1 cellular context compared by ENCODE assay signal in the genomic region with DNA sequence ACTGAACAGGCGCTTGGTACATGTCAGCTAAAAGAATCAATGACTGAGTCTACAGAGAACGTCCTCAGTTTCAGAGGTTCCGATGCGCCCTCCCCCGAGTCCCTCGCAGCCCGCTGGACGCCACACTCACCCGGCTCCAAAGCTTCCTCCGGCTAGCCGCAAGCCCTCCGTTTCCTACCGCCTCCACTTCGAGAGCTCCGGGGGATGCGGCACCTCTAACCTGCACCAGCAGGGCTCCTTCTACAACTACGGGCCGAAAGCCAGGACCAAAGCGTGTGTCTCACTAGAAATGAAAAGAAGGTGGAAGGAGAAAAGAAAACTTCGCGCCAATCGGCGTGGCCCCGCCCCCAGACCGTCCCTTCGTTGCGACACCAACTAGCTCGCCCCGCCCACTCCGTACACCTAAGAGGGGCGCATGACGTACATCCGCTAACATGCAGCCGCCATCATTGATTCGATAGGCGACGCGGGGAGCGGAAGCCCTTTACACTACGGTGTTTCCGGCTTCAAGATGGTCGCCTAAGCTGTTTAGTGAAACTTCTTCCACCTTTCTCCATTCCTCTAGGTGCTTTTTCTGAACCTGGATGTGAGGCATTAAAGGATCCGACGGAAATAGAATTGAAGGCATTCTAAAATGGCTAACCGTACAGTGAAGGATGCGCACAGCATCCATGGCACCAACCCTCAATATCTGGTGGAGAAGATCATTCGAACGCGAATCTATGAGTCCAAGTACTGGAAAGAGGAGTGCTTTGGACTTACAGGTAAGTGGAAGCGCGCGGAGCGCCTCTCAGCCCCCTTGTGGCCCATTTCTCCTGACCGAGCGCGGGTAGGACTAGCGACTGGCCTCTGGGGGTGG.
TF ChIP-seq lines count a peak whose summit lies in the region.

Gene ORC1, minus strand, starts transcription at position 308 of the 859 bp plus-strand sequence. CDS start 2,200 bp downstream, outside the sequence.
A gene with protein sequence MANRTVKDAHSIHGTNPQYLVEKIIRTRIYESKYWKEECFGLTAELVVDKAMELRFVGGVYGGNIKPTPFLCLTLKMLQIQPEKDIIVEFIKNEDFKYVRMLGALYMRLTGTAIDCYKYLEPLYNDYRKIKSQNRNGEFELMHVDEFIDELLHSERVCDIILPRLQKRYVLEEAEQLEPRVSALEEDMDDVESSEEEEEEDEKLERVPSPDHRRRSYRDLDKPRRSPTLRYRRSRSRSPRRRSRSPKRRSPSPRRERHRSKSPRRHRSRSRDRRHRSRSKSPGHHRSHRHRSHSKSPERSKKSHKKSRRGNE (plus strand): TSS at position 487 of the 859 bp plus-strand sequence. CDS start 148 bp downstream, at position 635.

TF ChIP-seq in K562, 482 proteins besides CTCF, POLR2A, EP300 and RAD21 (continued from another document and continues in another):
- TF ChIP-seq, protein P1, sequence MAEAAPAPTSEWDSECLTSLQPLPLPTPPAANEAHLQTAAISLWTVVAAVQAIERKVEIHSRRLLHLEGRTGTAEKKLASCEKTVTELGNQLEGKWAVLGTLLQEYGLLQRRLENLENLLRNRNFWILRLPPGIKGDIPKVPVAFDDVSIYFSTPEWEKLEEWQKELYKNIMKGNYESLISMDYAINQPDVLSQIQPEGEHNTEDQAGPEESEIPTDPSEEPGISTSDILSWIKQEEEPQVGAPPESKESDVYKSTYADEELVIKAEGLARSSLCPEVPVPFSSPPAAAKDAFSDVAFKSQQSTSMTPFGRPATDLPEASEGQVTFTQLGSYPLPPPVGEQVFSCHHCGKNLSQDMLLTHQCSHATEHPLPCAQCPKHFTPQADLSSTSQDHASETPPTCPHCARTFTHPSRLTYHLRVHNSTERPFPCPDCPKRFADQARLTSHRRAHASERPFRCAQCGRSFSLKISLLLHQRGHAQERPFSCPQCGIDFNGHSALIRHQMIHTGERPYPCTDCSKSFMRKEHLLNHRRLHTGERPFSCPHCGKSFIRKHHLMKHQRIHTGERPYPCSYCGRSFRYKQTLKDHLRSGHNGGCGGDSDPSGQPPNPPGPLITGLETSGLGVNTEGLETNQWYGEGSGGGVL (CRISPR knock-in tag; IDR thresholded peaks at IDR 0.05): no peak
- TF ChIP-seq THRAP3 (IDR thresholded peaks at IDR 0.05; ENCODE audit: borderline replicate concordance) (0 out of 2 replicates have a peak, but pooled peaks have one; percentile 84), TEAD1 (CRISPR knock-in tag; IDR thresholded peaks at IDR 0.05) (peak in 1 of 2 experiments; percentile 57; a peak in 1 of 4 replicates), CREM (IDR thresholded peaks at IDR 0.05; ENCODE audit: low read depth) (peak; percentile 99), ARID1B (IDR thresholded peaks at IDR 0.05) (peak; percentile 45; the same call in 1 of the 2 replicates), E2F3 (CRISPR knock-in tag; IDR thresholded peaks at IDR 0.05) (peak; percentile 75), ZNF133 (CRISPR knock-in tag; IDR thresholded peaks at IDR 0.05) (no peak), RBFOX2 (IDR thresholded peaks at IDR 0.05; ENCODE audit: low read depth, low read length) (peak; percentile 93), SMAD3 (CRISPR knock-in tag; conservative IDR thresholded peaks at IDR 0.05) (peak; percentile 23; the same call in 1 of the 2 replicates), FOXJ2 (tag; IDR thresholded peaks at IDR 0.05) (peak; percentile 65), POU5F1 (IDR thresholded peaks at IDR 0.05; ENCODE audit: borderline replicate concordance, low read depth, low read length, partially characterized antibody) (no peak), ZNF277 (CRISPR knock-in tag; IDR thresholded peaks at IDR 0.05; ENCODE audit: borderline replicate concordance) (no peak), MCM5 (IDR thresholded peaks at IDR 0.05; ENCODE audit: low read depth) (no peak), PML (IDR thresholded peaks at IDR 0.05; ENCODE audit: low read length) (peak; percentile 91), TAF9B (IDR thresholded peaks at IDR 0.05; ENCODE audit: partially characterized antibody) (peak; percentile 94), ZNF253 (CRISPR knock-in tag; conservative IDR thresholded peaks at IDR 0.05) (no peak), ARID3A (IDR thresholded peaks at IDR 0.05; ENCODE audit: borderline replicate concordance, low read depth, low read length) (no peak), MEIS2 (IDR thresholded peaks at IDR 0.05; ENCODE audit: partially characterized antibody) (no peak), EP400 (IDR thresholded peaks at IDR 0.05) (peak; percentile 92), HNRNPLL (IDR thresholded peaks at IDR 0.05; ENCODE audit: low read depth, low read length, poor library complexity, severe bottlenecking) (peak; percentile 90), SUPT5H (IDR thresholded peaks at IDR 0.05) (peak; percentile 97), E2F8 (IDR thresholded peaks at IDR 0.05; ENCODE audit: low read depth, partially characterized antibody) (peak; percentile 91), CHD4 (IDR thresholded peaks at IDR 0.05; ENCODE audit: insufficient read depth, insufficient replicate concordance, low read depth, low read length, poor library complexity, severe bottlenecking) (no peak), CTBP1 (IDR thresholded peaks at IDR 0.05; ENCODE audit: borderline replicate concordance) (peak; percentile 46; the same call in 1 of the 2 replicates), PRDM10 (IDR thresholded peaks at IDR 0.05; ENCODE audit: partially characterized antibody) (no peak), NR1H2 (CRISPR knock-in tag; IDR thresholded peaks at IDR 0.05) (peak; percentile 69; the same call in 1 of the 2 replicates), NFE2L1 (tag; IDR thresholded peaks at IDR 0.05; ENCODE audit: borderline replicate concordance, low read depth) (no peak), MYBL2 (IDR thresholded peaks at IDR 0.05; ENCODE audit: low read depth) (no peak), MYBL2 (CRISPR knock-in tag; IDR thresholded peaks at IDR 0.05; ENCODE audit: borderline replicate concordance) (no peak), CEBPZ (IDR thresholded peaks at IDR 0.05; ENCODE audit: borderline replicate concordance, low read depth, low read length) (no peak), KDM1A (IDR thresholded peaks at IDR 0.05) (no peak), CEBPB (tag; IDR thresholded peaks at IDR 0.05) (peak; percentile 100), TCFL5 (CRISPR knock-in tag; conservative IDR thresholded peaks at IDR 0.05) (no peak), GATA2 (CRISPR knock-in tag; IDR thresholded peaks at IDR 0.05) (no peak)
- TF ChIP-seq, protein P2, sequence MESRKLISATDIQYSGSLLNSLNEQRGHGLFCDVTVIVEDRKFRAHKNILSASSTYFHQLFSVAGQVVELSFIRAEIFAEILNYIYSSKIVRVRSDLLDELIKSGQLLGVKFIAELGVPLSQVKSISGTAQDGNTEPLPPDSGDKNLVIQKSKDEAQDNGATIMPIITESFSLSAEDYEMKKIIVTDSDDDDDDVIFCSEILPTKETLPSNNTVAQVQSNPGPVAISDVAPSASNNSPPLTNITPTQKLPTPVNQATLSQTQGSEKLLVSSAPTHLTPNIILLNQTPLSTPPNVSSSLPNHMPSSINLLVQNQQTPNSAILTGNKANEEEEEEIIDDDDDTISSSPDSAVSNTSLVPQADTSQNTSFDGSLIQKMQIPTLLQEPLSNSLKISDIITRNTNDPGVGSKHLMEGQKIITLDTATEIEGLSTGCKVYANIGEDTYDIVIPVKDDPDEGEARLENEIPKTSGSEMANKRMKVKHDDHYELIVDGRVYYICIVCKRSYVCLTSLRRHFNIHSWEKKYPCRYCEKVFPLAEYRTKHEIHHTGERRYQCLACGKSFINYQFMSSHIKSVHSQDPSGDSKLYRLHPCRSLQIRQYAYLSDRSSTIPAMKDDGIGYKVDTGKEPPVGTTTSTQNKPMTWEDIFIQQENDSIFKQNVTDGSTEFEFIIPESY (CRISPR knock-in tag; IDR thresholded peaks at IDR 0.05): peak; percentile 51
- TF ChIP-seq, protein P3, sequence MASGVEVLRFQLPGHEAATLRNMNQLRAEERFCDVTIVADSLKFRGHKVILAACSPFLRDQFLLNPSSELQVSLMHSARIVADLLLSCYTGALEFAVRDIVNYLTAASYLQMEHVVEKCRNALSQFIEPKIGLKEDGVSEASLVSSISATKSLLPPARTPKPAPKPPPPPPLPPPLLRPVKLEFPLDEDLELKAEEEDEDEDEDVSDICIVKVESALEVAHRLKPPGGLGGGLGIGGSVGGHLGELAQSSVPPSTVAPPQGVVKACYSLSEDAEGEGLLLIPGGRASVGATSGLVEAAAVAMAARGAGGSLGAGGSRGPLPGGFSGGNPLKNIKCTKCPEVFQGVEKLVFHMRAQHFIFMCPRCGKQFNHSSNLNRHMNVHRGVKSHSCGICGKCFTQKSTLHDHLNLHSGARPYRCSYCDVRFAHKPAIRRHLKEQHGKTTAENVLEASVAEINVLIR (CRISPR knock-in tag; IDR thresholded peaks at IDR 0.05): peak; percentile 91
